ENCODE assay signal across 23 cellular contexts in the genomic region with DNA sequence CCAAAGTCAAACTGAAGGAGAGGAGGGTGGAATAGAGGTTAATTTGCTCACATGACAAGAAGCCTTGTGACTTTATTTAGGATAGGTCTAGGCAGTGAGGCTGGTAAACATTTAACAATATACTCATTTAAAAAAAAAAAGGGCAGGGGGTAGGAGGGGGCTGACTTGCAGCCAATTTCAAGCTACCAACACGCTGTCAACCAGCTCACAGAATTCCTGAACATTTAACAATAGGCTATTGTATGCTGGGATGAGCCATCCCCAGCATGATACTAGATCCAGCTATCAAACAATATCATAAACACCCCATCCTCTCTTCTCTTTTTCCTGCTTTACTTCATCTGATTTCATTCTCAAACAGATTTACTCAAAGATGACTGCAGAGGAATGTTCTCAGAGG.
"Had no signal": no experiment of that assay in that cellular context is flagged by ENCODE, and none has a peak within 500 bp of the region (broad histone marks: within the 10 kb centered on the region; RNA-seq: fewer than 3 reads in every experiment).

No MANE protein-coding gene starts in this region.

- H3K4me1 ChIP-seq: pancreas, SJSA1, spleen had no signal

- DNase-seq: activated CD4-positive, alpha-beta memory T cell treated with anti-CD3 and anti-CD28 coated beads for 36 hours; activated CD4-positive, alpha-beta T cell treated with anti-CD3 and anti-CD28 coated beads for 48 hours; activated CD4-positive, CD25-positive, alpha-beta regulatory T cell; activated naive CD4-positive, alpha-beta T cell treated with Interleukin-2 at 50 U/mL for 16 hours; activated naive CD8-positive, alpha-beta T cell treated with anti-CD3 and anti-CD28 coated beads for 36 hours; activated T-cell treated with anti-CD3 and anti-CD28 coated beads, Interleukin-2, amount 50 U/mL, for 48 hours; cerebellar nuclear complex; cortex of kidney; erythroblast; foreskin fibroblast; glutamatergic neuron; mesenchymal stem cell; natural killer cell; pancreas; spleen; stimulated activated CD4-positive, alpha-beta T cell treated with anti-CD3 and anti-CD28 coated beads, Interleukin-4, amount 100 ng/mL, for 1 hour; stimulated activated naive CD4-positive, alpha-beta T cell treated with Interleukin-2 at 50 U/mL for 16 hours; T-helper 17 cell; tibial artery had no signal

- FAIRE-seq: bronchial epithelial cell, endometrium, pancreas had no signal

- H3K27me3 ChIP-seq: hepatocyte, pancreas, SJSA1, spleen, tibial artery had no signal

- H3K4me3 Mint-ChIP-seq: activated CD4-positive, alpha-beta memory T cell treated with anti-CD3 and anti-CD28 coated beads for 36 hours; activated naive CD8-positive, alpha-beta T cell treated with anti-CD3 and anti-CD28 coated beads for 36 hours; natural killer cell; T-helper 17 cell had no signal

- ATAC-seq: natural killer cell, pancreas, T-helper 17 cell had no signal

- H3K9me3 ChIP-seq: pancreas, SJSA1, spleen, tibial artery had no signal

- H3K36me3 ChIP-seq: pancreas, SJSA1, spleen, tibial artery had no signal

- H3K27ac ChIP-seq: hepatocyte, pancreas, SJSA1, spleen, tibial artery had no signal

- H3K27ac Mint-ChIP-seq: activated CD4-positive, alpha-beta memory T cell treated with anti-CD3 and anti-CD28 coated beads for 36 hours; activated naive CD8-positive, alpha-beta T cell treated with anti-CD3 and anti-CD28 coated beads for 36 hours; natural killer cell; T-helper 17 cell had no signal

- H3K36me3 Mint-ChIP-seq: activated CD4-positive, alpha-beta memory T cell treated with anti-CD3 and anti-CD28 coated beads for 36 hours; activated naive CD8-positive, alpha-beta T cell treated with anti-CD3 and anti-CD28 coated beads for 36 hours; natural killer cell had no signal

- H3K9me3 Mint-ChIP-seq: activated CD4-positive, alpha-beta memory T cell treated with anti-CD3 and anti-CD28 coated beads for 36 hours; activated naive CD8-positive, alpha-beta T cell treated with anti-CD3 and anti-CD28 coated beads for 36 hours; natural killer cell had no signal

- H3K4me3 ChIP-seq: hepatocyte, pancreas, SJSA1, spleen, tibial artery had no signal

- H3K4me1 Mint-ChIP-seq: natural killer cell, T-helper 17 cell had no signal
